In genomic region chr22:27846248-27846760, GRCh38 we compare ENCODE assay signal across 19 cellular contexts. TPM values are rescaled to one million over a fixed set of nuclear protein-coding genes. Genes with fewer than 3 reads are reported as not detected.
A peak's percentile ranks its signal among the peaks of the same experiment; 100 is the strongest.
DNase-seq lines count a peak whose midpoint lies in the region; ATAC-seq and TF ChIP-seq lines count a peak whose summit lies in the region.
"Had no signal": no experiment of that assay in that cellular context is flagged by ENCODE, and none has a peak within 500 bp of the region (broad histone marks: within the 10 kb centered on the region; RNA-seq: fewer than 3 reads in every experiment).

No MANE protein-coding gene starts in this region.

- no peaks in the 10 kb centered on the region for H3K9me3 Mint-ChIP-seq in activated CD8-positive, alpha-beta T cell treated with anti-CD3 and anti-CD28 coated beads, Interleukin-2, amount 10 ng/mL, durations not matched to agents 7 days and 5 days (ENCODE audit: insufficient read depth)
- H3K9me3 Mint-ChIP-seq in activated CD8-positive, alpha-beta T cell treated with anti-CD3 and anti-CD28 coated beads for 36 hours, result no peaks in the 10 kb centered on the region
- no peaks in the 10 kb centered on the region for H3K9me3 Mint-ChIP-seq in osteocyte (ENCODE audit: unreplicated experiment)
- H3K9me3 Mint-ChIP-seq in activated CD4-positive, alpha-beta memory T cell treated with anti-CD3 and anti-CD28 coated beads for 36 hours, result no peaks in the 10 kb centered on the region
- H3K9me3 Mint-ChIP-seq: CD4-positive, CD25-positive, alpha-beta regulatory T cell had no signal

- WGBS in lung, 2 donors, result 77 to 87% methylated on average over 5 of the region's 5 CpGs

- H3K9me3 ChIP-seq in lung (ENCODE audit: control insufficient read depth in 2 of 2, insufficient read depth in 1 of 2, low read length in 1 of 2), result no peaks in the 10 kb centered on the region
- H3K9me3 ChIP-seq: BLaER1, MG63, SJCRH30 had no signal

- H3K36me3 Mint-ChIP-seq in activated CD8-positive, alpha-beta T cell treated with anti-CD3 and anti-CD28 coated beads, Interleukin-2, amount 10 ng/mL, durations not matched to agents 7 days and 5 days (ENCODE audit: low read depth), result peaks cover 29% of the 10 kb centered on the region
- peaks cover 42% of the 10 kb centered on the region for H3K36me3 Mint-ChIP-seq in activated CD8-positive, alpha-beta T cell treated with anti-CD3 and anti-CD28 coated beads for 36 hours (ENCODE audit: low read depth)
- H3K36me3 Mint-ChIP-seq in osteocyte (ENCODE audit: unreplicated experiment), result peaks cover 18% of the 10 kb centered on the region
- H3K36me3 Mint-ChIP-seq in activated CD4-positive, alpha-beta memory T cell treated with anti-CD3 and anti-CD28 coated beads for 36 hours, result peaks cover 32% of the 10 kb centered on the region

- H3K4me3 ChIP-seq in lung, result no peak overlapping the region
- H3K4me3 ChIP-seq: BLaER1, MG63, SJCRH30 had no signal

- no peak overlapping the region for H3K27ac ChIP-seq in lung (ENCODE audit: low read depth in 1 of 2, low read length in 1 of 2)
- no peak overlapping the region for H3K27ac ChIP-seq in caudate nucleus (ENCODE audit: low read depth, low read length)
- H3K27ac ChIP-seq: BLaER1, SJCRH30 had no signal

- peaks cover 4% of the 10 kb centered on the region for H3K4me1 Mint-ChIP-seq in activated CD8-positive, alpha-beta T cell treated with anti-CD3 and anti-CD28 coated beads, Interleukin-2, amount 10 ng/mL, durations not matched to agents 7 days and 5 days (ENCODE audit: low read depth)
- peaks cover 2% of the 10 kb centered on the region for H3K4me1 Mint-ChIP-seq in activated CD8-positive, alpha-beta T cell treated with anti-CD3 and anti-CD28 coated beads for 36 hours (ENCODE audit: low read depth)
- H3K4me1 Mint-ChIP-seq in osteocyte (ENCODE audit: unreplicated experiment), result peaks cover 76% of the 10 kb centered on the region
- H3K4me1 Mint-ChIP-seq in activated CD4-positive, alpha-beta memory T cell treated with anti-CD3 and anti-CD28 coated beads for 36 hours (ENCODE audit: low read depth), result peaks cover 9% of the 10 kb centered on the region

- no peak overlapping the region for H3K4me3 Mint-ChIP-seq in activated CD8-positive, alpha-beta T cell treated with anti-CD3 and anti-CD28 coated beads, Interleukin-2, amount 10 ng/mL, durations not matched to agents 7 days and 5 days
- H3K4me3 Mint-ChIP-seq in activated CD8-positive, alpha-beta T cell treated with anti-CD3 and anti-CD28 coated beads for 36 hours, result no peak overlapping the region
- no peak overlapping the region for H3K4me3 Mint-ChIP-seq in osteocyte (ENCODE audit: unreplicated experiment)
- H3K4me3 Mint-ChIP-seq in activated CD4-positive, alpha-beta memory T cell treated with anti-CD3 and anti-CD28 coated beads for 36 hours, result no peak overlapping the region
- H3K4me3 Mint-ChIP-seq: CD4-positive, CD25-positive, alpha-beta regulatory T cell had no signal

- TF ChIP-seq CTCF in activated CD8-positive, alpha-beta T cell treated with anti-CD3 and anti-CD28 coated beads for 36 hours (IDR thresholded peaks at IDR 0.05), result no peak
- TF ChIP-seq CTCF in lung (IDR thresholded peaks at IDR 0.05; ENCODE audit: control extremely low read depth, extremely low read depth) (no peak), osteocyte (IDR thresholded peaks at IDR 0.05) (no peak)

- POLR2A ChIA-PET in activated CD8-positive, alpha-beta T cell treated with anti-CD3 and anti-CD28 coated beads, Interleukin-2, amount 10 ng/mL, durations not matched to agents 7 days and 5 days (lab: Charles Lee), result no interaction called here
- POLR2A ChIA-PET in activated CD8-positive, alpha-beta T cell treated with anti-CD3 and anti-CD28 coated beads for 36 hours (lab: Charles Lee), result interaction anchor here (0.6 kb wide), 1 partner anchor 32 kb away, joined by 3 read pairs; no protein-coding TSS in a partner anchor
- POLR2A ChIA-PET in activated CD4-positive, alpha-beta memory T cell treated with anti-CD3 and anti-CD28 coated beads for 36 hours (lab: Charles Lee), result no interaction called here

- no peak for ATAC-seq in activated CD8-positive, alpha-beta T cell treated with anti-CD3 and anti-CD28 coated beads, Interleukin-2, amount 10 ng/mL, durations not matched to agents 7 days and 5 days
- ATAC-seq in activated CD8-positive, alpha-beta T cell treated with anti-CD3 and anti-CD28 coated beads for 36 hours, result no peak
- ATAC-seq in lung (ENCODE audit: insufficient read depth, low FRiP score), result no peak
- ATAC-seq: HCT116, PC-3 had no signal

- H3K4me1 ChIP-seq in lung (ENCODE audit: control insufficient read depth in 2 of 2, insufficient read depth in 2 of 2, low read length in 2 of 2), result peaks cover 10 to 12% of the 10 kb centered on the region in 2 donors
- H3K4me1 ChIP-seq: SJCRH30 had no signal

- intact Hi-C loops in activated CD8-positive, alpha-beta T cell treated with anti-CD3 and anti-CD28 coated beads for 36 hours (cut with micrococcal nuclease), result no loop called here
- intact Hi-C loops in activated CD4-positive, alpha-beta memory T cell treated with anti-CD3 and anti-CD28 coated beads for 36 hours (cut with micrococcal nuclease), result no loop called here

- peaks cover 14 to 20% of the 10 kb centered on the region in 2 donors for H3K36me3 ChIP-seq in lung (ENCODE audit: control insufficient read depth in 2 of 2, insufficient read depth in 2 of 2, low read length in 2 of 2)

- peak overlapping the region; percentile 43 for H3K27ac Mint-ChIP-seq in activated CD8-positive, alpha-beta T cell treated with anti-CD3 and anti-CD28 coated beads, Interleukin-2, amount 10 ng/mL, durations not matched to agents 7 days and 5 days
- no peak overlapping the region for H3K27ac Mint-ChIP-seq in activated CD8-positive, alpha-beta T cell treated with anti-CD3 and anti-CD28 coated beads for 36 hours
- peak overlapping the region; percentile 35 for H3K27ac Mint-ChIP-seq in osteocyte (ENCODE audit: unreplicated experiment)
- H3K27ac Mint-ChIP-seq in activated CD4-positive, alpha-beta memory T cell treated with anti-CD3 and anti-CD28 coated beads for 36 hours, result no peak overlapping the region

- CTCF ChIA-PET in activated CD8-positive, alpha-beta T cell treated with anti-CD3 and anti-CD28 coated beads, Interleukin-2, amount 10 ng/mL, durations not matched to agents 7 days and 5 days (lab: Charles Lee), result no interaction called here
- CTCF ChIA-PET in activated CD8-positive, alpha-beta T cell treated with anti-CD3 and anti-CD28 coated beads for 36 hours (lab: Charles Lee), result no interaction called here
- CTCF ChIA-PET in activated CD4-positive, alpha-beta memory T cell treated with anti-CD3 and anti-CD28 coated beads for 36 hours (lab: Charles Lee), result no interaction called here

- DNase-seq in activated CD8-positive, alpha-beta T cell treated with anti-CD3 and anti-CD28 coated beads, Interleukin-2, amount 10 ng/mL, durations not matched to agents 7 days and 5 days, result no peak
- no peak for DNase-seq in activated CD8-positive, alpha-beta T cell treated with anti-CD3 and anti-CD28 coated beads for 36 hours
- peak; percentile 45 for DNase-seq in lung (ENCODE audit: low spot score)
- DNase-seq in osteocyte (ENCODE audit: extremely low spot score, unreplicated experiment), result peak; percentile 7
- DNase-seq in kidney glomerular epithelial cell (lab: John Stamatoyannopoulos, UW), result no peak
- DNase-seq in caudate nucleus (lab: John Stamatoyannopoulos, UW), result no peak
- DNase-seq in activated CD4-positive, alpha-beta memory T cell treated with anti-CD3 and anti-CD28 coated beads for 36 hours, result no peak
- DNase-seq: CD4-positive, CD25-positive, alpha-beta regulatory T cell; KG1; MG63; NCI-H1694 treated with DMSO at 0.1 percent for 48 hours; NCI-H2081; NCI-H2171 treated with DMSO at 0.1 percent for 48 hours; NCI-H345; NCI-H510A treated with DMSO at 0.1 percent for 48 hours; PC-3; SJCRH30 had no signal

- H3K27me3 Mint-ChIP-seq in activated CD8-positive, alpha-beta T cell treated with anti-CD3 and anti-CD28 coated beads, Interleukin-2, amount 10 ng/mL, durations not matched to agents 7 days and 5 days (ENCODE audit: low read depth), result no peaks in the 10 kb centered on the region
- no peaks in the 10 kb centered on the region for H3K27me3 Mint-ChIP-seq in activated CD8-positive, alpha-beta T cell treated with anti-CD3 and anti-CD28 coated beads for 36 hours
- no peaks in the 10 kb centered on the region for H3K27me3 Mint-ChIP-seq in osteocyte (ENCODE audit: unreplicated experiment)
- no peaks in the 10 kb centered on the region for H3K27me3 Mint-ChIP-seq in activated CD4-positive, alpha-beta memory T cell treated with anti-CD3 and anti-CD28 coated beads for 36 hours
- H3K27me3 Mint-ChIP-seq: CD4-positive, CD25-positive, alpha-beta regulatory T cell had no signal

- H3K27me3 ChIP-seq in lung (ENCODE audit: control insufficient read depth, insufficient read depth), result no peaks in the 10 kb centered on the region
- H3K27me3 ChIP-seq: BLaER1, MG63, SJCRH30 had no signal

RNA-seq across cellular contexts. Expression of gene MN1, which starts 44.7 kb away (rescaled TPM):
- under 1 TPM; 0.11 to 0.13 TPM for total RNA-seq in activated CD8-positive, alpha-beta T cell treated with anti-CD3 and anti-CD28 coated beads, Interleukin-2, amount 10 ng/mL, durations not matched to agents 7 days and 5 days
- total RNA-seq in activated CD8-positive, alpha-beta T cell treated with anti-CD3 and anti-CD28 coated beads for 36 hours, result under 1 TPM; 0.11 to 0.16 TPM
- total RNA-seq in lung (1 to 10 TPM; 4.7 to 6.5 TPM), osteocyte (145 and 153 TPM in 2 replicates)
- polyA plus RNA-seq in lung, result 1 to 10 TPM; 2.4 to 2.5 TPM
- total RNA-seq in activated CD4-positive, alpha-beta memory T cell treated with anti-CD3 and anti-CD28 coated beads for 36 hours, result under 1 TPM in 1 of 2 experiments, not detected in 1; 0.07 TPM

Comparison
In these comparisons a context has a peak if more than half of its experiments do, and no peak if none do; other contexts are left out.
1. H3K27ac Mint-ChIP-seq: peak in activated CD8-positive, alpha-beta T cell treated with anti-CD3 and anti-CD28 coated beads, Interleukin-2, amount 10 ng/mL, durations not matched to agents 7 days and 5 days (single experiment) and osteocyte (single experiment); none in activated CD8-positive, alpha-beta T cell treated with anti-CD3 and anti-CD28 coated beads for 36 hours (single experiment) and activated CD4-positive, alpha-beta memory T cell treated with anti-CD3 and anti-CD28 coated beads for 36 hours (single experiment).
2. DNase-seq: peak in lung (single experiment) and osteocyte (single experiment); none in activated CD8-positive, alpha-beta T cell treated with anti-CD3 and anti-CD28 coated beads, Interleukin-2, amount 10 ng/mL, durations not matched to agents 7 days and 5 days (single experiment), activated CD8-positive, alpha-beta T cell treated with anti-CD3 and anti-CD28 coated beads for 36 hours (single experiment), kidney glomerular epithelial cell (single experiment), caudate nucleus (0 of 61) and activated CD4-positive, alpha-beta memory T cell treated with anti-CD3 and anti-CD28 coated beads for 36 hours (single experiment).
3. RNA of gene MN1, which starts 44.7 kb away (total RNA-seq): 145 to 153 TPM in osteocyte; 4.7 to 6.5 TPM in lung, 0.11 to 0.16 TPM in activated CD8-positive, alpha-beta T cell treated with anti-CD3 and anti-CD28 coated beads for 36 hours, 0.11 to 0.13 TPM in activated CD8-positive, alpha-beta T cell treated with anti-CD3 and anti-CD28 coated beads, Interleukin-2, amount 10 ng/mL, durations not matched to agents 7 days and 5 days and 0.07 TPM in activated CD4-positive, alpha-beta memory T cell treated with anti-CD3 and anti-CD28 coated beads for 36 hours; every median in the first group is over 10 times any median in the second.